ENCODE assay signal across 1 cellular context in genomic region chr13:46235259-46235658, GRCh38.
TF ChIP-seq lines count a peak whose summit lies in the region.

No MANE protein-coding gene starts in this region.

TF ChIP-seq in K562, 482 proteins besides CTCF, POLR2A, EP300 and RAD21 (continued from another document):
- TF ChIP-seq CBX3 (IDR thresholded peaks at IDR 0.05; ENCODE audit: borderline replicate concordance in 1 of 2, low read length in 2 of 2) (0 out of 3 replicates have a peak, but pooled peaks of 1 of the 2 experiments have one; percentile 57), TRIM28 (IDR thresholded peaks at IDR 0.05) (peak; percentile 23; the same call in 1 of the 2 replicates), USF2 (CRISPR knock-in tag; IDR thresholded peaks at IDR 0.05) (no peak), ZNF280B (CRISPR knock-in tag; IDR thresholded peaks at IDR 0.05) (no peak), MEF2A (IDR thresholded peaks at IDR 0.05; ENCODE audit: control insufficient read depth, low read depth, low read length) (peak; percentile 55; the same call in 1 of the 2 replicates)
